11 cellular contexts compared by ENCODE assay signal in the genomic region with DNA sequence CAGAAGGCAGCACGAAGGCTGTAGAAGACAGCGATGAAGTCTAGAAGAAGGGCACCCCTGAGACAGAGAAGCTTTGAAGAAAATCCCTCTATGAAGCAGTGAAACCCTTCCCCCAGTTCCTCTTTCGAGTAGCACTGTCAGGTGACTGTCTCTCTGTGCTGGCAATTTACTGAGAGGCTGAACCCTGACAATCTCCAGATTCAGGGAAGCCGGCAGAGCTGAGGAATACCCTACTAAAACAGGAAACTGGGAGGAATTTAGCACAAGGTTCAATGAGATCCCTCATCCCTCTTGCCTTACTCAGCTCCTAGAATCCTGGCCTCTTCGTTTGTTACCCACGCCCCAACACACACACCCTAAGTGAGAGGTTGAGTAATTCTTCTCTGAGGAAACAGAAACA.
DNase-seq lines count a peak whose midpoint lies in the region; ATAC-seq and TF ChIP-seq lines count a peak whose summit lies in the region.
"Had no signal": no experiment of that assay in that cellular context is flagged by ENCODE, and none has a peak within 500 bp of the region (broad histone marks: within the 10 kb centered on the region; RNA-seq: fewer than 3 reads in every experiment).

No MANE protein-coding gene starts in this region.

- peak overlapping the region; percentile 86 for H2AFZ ChIP-seq in neural progenitor cell (replicated peaks)

- H3K9me3 Mint-ChIP-seq in neural progenitor cell, result peaks cover 2% of the 10 kb centered on the region
- H3K9me3 Mint-ChIP-seq in activated T-cell treated with anti-CD3 and anti-CD28 coated beads, Interleukin-2, amount 50 U/mL, for 4 hours, result no peaks in the 10 kb centered on the region
- H3K9me3 Mint-ChIP-seq: activated naive CD8-positive, alpha-beta T cell treated with anti-CD3 and anti-CD28 coated beads, Interleukin-2, amount 10 ng/mL, durations not matched to agents 7 days and 5 days had no signal

- H3K27ac Mint-ChIP-seq in neural progenitor cell, result peak overlapping the region; percentile 34
- H3K27ac Mint-ChIP-seq: activated naive CD8-positive, alpha-beta T cell treated with anti-CD3 and anti-CD28 coated beads, Interleukin-2, amount 10 ng/mL, durations not matched to agents 7 days and 5 days had no signal

- H3K36me3 Mint-ChIP-seq in neural progenitor cell, result no peaks in the 10 kb centered on the region
- H3K36me3 Mint-ChIP-seq in activated T-cell treated with anti-CD3 and anti-CD28 coated beads, Interleukin-2, amount 50 U/mL, for 4 hours (ENCODE audit: insufficient read depth), result no peaks in the 10 kb centered on the region
- H3K36me3 Mint-ChIP-seq: activated naive CD8-positive, alpha-beta T cell treated with anti-CD3 and anti-CD28 coated beads, Interleukin-2, amount 10 ng/mL, durations not matched to agents 7 days and 5 days had no signal

- H3K4me1 Mint-ChIP-seq in neural progenitor cell, result peaks cover 8% of the 10 kb centered on the region
- H3K4me1 Mint-ChIP-seq in activated T-cell treated with anti-CD3 and anti-CD28 coated beads, Interleukin-2, amount 50 U/mL, for 4 hours (ENCODE audit: low read depth), result no peaks in the 10 kb centered on the region
- H3K4me1 Mint-ChIP-seq: activated naive CD8-positive, alpha-beta T cell treated with anti-CD3 and anti-CD28 coated beads, Interleukin-2, amount 10 ng/mL, durations not matched to agents 7 days and 5 days had no signal

- H3K79me2 ChIP-seq in neural progenitor cell (ENCODE audit: low read depth), result no peaks in the 10 kb centered on the region

- no peaks in the 10 kb centered on the region for H3K9me3 ChIP-seq in SJCRH30 (replicated peaks)
- no peaks in the 10 kb centered on the region for H3K9me3 ChIP-seq in neural progenitor cell (ENCODE audit: low read depth)
- H3K9me3 ChIP-seq: thoracic aorta had no signal

- no peak overlapping the region for H3K9ac ChIP-seq in neural progenitor cell

- H3K36me3 ChIP-seq in SJCRH30, result no peaks in the 10 kb centered on the region
- no peaks in the 10 kb centered on the region for H3K36me3 ChIP-seq in neural progenitor cell
- H3K36me3 ChIP-seq: thoracic aorta had no signal

- no peaks in the 10 kb centered on the region for H4K20me1 ChIP-seq in neural progenitor cell (ENCODE audit: low read depth)

- peak; percentile 73 for ATAC-seq in GM19035 (IDR thresholded peaks at IDR 0.05; ENCODE audit: unreplicated experiment)
- peak; percentile 94 for ATAC-seq in HG03025 (IDR thresholded peaks at IDR 0.05; ENCODE audit: low FRiP score, unreplicated experiment)
- no peak for ATAC-seq in activated T-cell treated with anti-CD3 and anti-CD28 coated beads, Interleukin-2, amount 50 U/mL, for 4 hours

- H3K4me3 ChIP-seq in SJCRH30 (peak overlapping the region; percentile 36), neural progenitor cell (no peak overlapping the region)
- H3K4me3 ChIP-seq: SK-N-MC, thoracic aorta had no signal

- TF ChIP-seq CTCF in neural progenitor cell (IDR thresholded peaks at IDR 0.05), result no peak

- DNase-seq in SJCRH30 (peak; percentile 5 to 51), neural progenitor cell (ENCODE audit: low spot score) (peak; percentile 13), NCI-H1105 (lab: John Stamatoyannopoulos, UW) (no peak), T-helper 9 cell (no peak), foreskin melanocyte (no peak)
- DNase-seq in activated T-cell treated with anti-CD3 and anti-CD28 coated beads, Interleukin-2, amount 50 U/mL, for 4 hours, result no peak
- DNase-seq: activated naive CD8-positive, alpha-beta T cell treated with anti-CD3 and anti-CD28 coated beads, Interleukin-2, amount 10 ng/mL, durations not matched to agents 7 days and 5 days had no signal

- H3F3A ChIP-seq in neural progenitor cell (ENCODE audit: low read depth), result no peaks in the 10 kb centered on the region

- H3K4me3 Mint-ChIP-seq in neural progenitor cell, result no peak overlapping the region
- no peak overlapping the region for H3K4me3 Mint-ChIP-seq in activated T-cell treated with anti-CD3 and anti-CD28 coated beads, Interleukin-2, amount 50 U/mL, for 4 hours
- H3K4me3 Mint-ChIP-seq: activated naive CD8-positive, alpha-beta T cell treated with anti-CD3 and anti-CD28 coated beads, Interleukin-2, amount 10 ng/mL, durations not matched to agents 7 days and 5 days had no signal

- peak overlapping the region; percentile 21 for H3K4me2 ChIP-seq in neural progenitor cell

- H3K4me1 ChIP-seq in SJCRH30 (peaks cover 20% of the 10 kb centered on the region), neural progenitor cell (peaks cover 16% of the 10 kb centered on the region)

- peak overlapping the region; percentile 71 for H3K27ac ChIP-seq in SJCRH30
- no peak overlapping the region for H3K27ac ChIP-seq in neural progenitor cell
- H3K27ac ChIP-seq: SK-N-MC, thoracic aorta had no signal

- no peaks in the 10 kb centered on the region for H3K27me3 ChIP-seq in SJCRH30
- no peaks in the 10 kb centered on the region for H3K27me3 ChIP-seq in neural progenitor cell

- H3K27me3 Mint-ChIP-seq in neural progenitor cell (ENCODE audit: insufficient read depth, low read depth), result peaks cover 2% of the 10 kb centered on the region
- no peaks in the 10 kb centered on the region for H3K27me3 Mint-ChIP-seq in activated T-cell treated with anti-CD3 and anti-CD28 coated beads, Interleukin-2, amount 50 U/mL, for 4 hours (ENCODE audit: low read depth)

Comparison
In these comparisons a context has a peak if more than half of its experiments do, and no peak if none do; other contexts are left out.
1. ATAC-seq: peak in GM19035 (single experiment) and HG03025 (single experiment); none in activated T-cell treated with anti-CD3 and anti-CD28 coated beads, Interleukin-2, amount 50 U/mL, for 4 hours (0 of 2).
2. DNase-seq: peak in SJCRH30 (2 of 2) and neural progenitor cell (single experiment); none in NCI-H1105 (single experiment), activated T-cell treated with anti-CD3 and anti-CD28 coated beads, Interleukin-2, amount 50 U/mL, for 4 hours (single experiment), T-helper 9 cell (single experiment) and foreskin melanocyte (single experiment).